9 cellular contexts compared by ENCODE assay signal in the genomic region with DNA sequence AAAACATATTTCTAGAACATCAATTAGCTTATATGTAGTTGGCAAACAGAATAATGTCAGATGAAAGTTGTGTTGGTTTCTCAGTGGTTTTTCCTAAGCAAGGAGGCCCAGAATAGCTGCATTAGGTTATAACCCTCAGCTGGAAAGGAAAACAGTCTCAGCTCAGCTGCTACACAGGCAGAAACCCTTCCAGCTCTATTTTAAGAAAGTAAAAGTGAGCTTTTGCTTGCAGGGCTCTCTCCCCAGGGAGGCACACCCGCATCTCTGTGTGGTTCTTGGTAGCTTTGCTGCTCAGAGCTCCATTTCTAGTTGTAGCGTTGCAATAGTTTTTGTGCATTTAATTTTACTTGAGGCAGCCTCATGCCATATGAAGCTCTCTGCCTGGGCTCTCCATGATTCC. TPM values are rescaled to one million over a fixed set of nuclear protein-coding genes. Genes with fewer than 3 reads are reported as not detected.
DNase-seq lines count a peak whose midpoint lies in the region; ATAC-seq and TF ChIP-seq lines count a peak whose summit lies in the region.
"Had no signal": no experiment of that assay in that cellular context is flagged by ENCODE, and none has a peak within 500 bp of the region (broad histone marks: within the 10 kb centered on the region; RNA-seq: fewer than 3 reads in every experiment).

No MANE protein-coding gene starts in this region.

- no peaks in the 10 kb centered on the region for H3K27me3 ChIP-seq in testis

- H3K4me3 ChIP-seq in fibroblast of pulmonary artery (replicated peaks; ENCODE audit: low read depth, low read length) = no peak overlapping the region
- no peak overlapping the region for H3K4me3 ChIP-seq in testis

- no peaks in the 10 kb centered on the region for H3K9me3 Mint-ChIP-seq in activated T-cell treated with anti-CD3 and anti-CD28 coated beads, Interleukin-2, amount 50 U/mL, for 4 hours

- peaks cover 9% of the 10 kb centered on the region for H3K4me1 ChIP-seq in testis

- TF ChIP-seq POLR2A in testis (IDR thresholded peaks at IDR 0.05) = no peak

- 43 to 57% methylated on average over 2 of the region's 2 CpGs for WGBS in testis, 2 donors

- ATAC-seq in GM19438 (IDR thresholded peaks at IDR 0.05; ENCODE audit: low read depth, unreplicated experiment) = peak; percentile 91
- peak; percentile 94 for ATAC-seq in HG03135 (IDR thresholded peaks at IDR 0.05; ENCODE audit: unreplicated experiment)
- no peak for ATAC-seq in activated T-cell treated with anti-CD3 and anti-CD28 coated beads, Interleukin-2, amount 50 U/mL, for 4 hours

- peaks cover 6% of the 10 kb centered on the region for H3K4me1 Mint-ChIP-seq in activated T-cell treated with anti-CD3 and anti-CD28 coated beads, Interleukin-2, amount 50 U/mL, for 4 hours (ENCODE audit: low read depth)

- no peak for TF ChIP-seq CTCF in fibroblast of pulmonary artery (IDR thresholded peaks at IDR 0.05; ENCODE audit: low read length, missing control alignments)
- TF ChIP-seq CTCF in testis (IDR thresholded peaks at IDR 0.05) = no peak

- H3K9me3 ChIP-seq in testis = no peaks in the 10 kb centered on the region

- H3K36me3 Mint-ChIP-seq in activated T-cell treated with anti-CD3 and anti-CD28 coated beads, Interleukin-2, amount 50 U/mL, for 4 hours (ENCODE audit: insufficient read depth) = peaks cover 29% of the 10 kb centered on the region

- no peak overlapping the region for H3K4me3 Mint-ChIP-seq in activated T-cell treated with anti-CD3 and anti-CD28 coated beads, Interleukin-2, amount 50 U/mL, for 4 hours

- H3K36me3 ChIP-seq in testis (ENCODE audit: low read depth, missing control alignments) = no peaks in the 10 kb centered on the region

- no peaks in the 10 kb centered on the region for H3K27me3 Mint-ChIP-seq in activated T-cell treated with anti-CD3 and anti-CD28 coated beads, Interleukin-2, amount 50 U/mL, for 4 hours (ENCODE audit: low read depth)

- H3K27ac ChIP-seq in testis = peak overlapping the region; percentile 26 to 73
- H3K27ac ChIP-seq: HL-60 had no signal

- DNase-seq in fibroblast of pulmonary artery (ENCODE audit: low read depth) (peak; percentile 25), testis (peak; percentile 71), NCI-H526 treated with DMSO at 0.1 percent for 48 hours (lab: John Stamatoyannopoulos, UW) (no peak), SIG-M5 (lab: John Stamatoyannopoulos, UW) (no peak)
- no peak for DNase-seq in activated T-cell treated with anti-CD3 and anti-CD28 coated beads, Interleukin-2, amount 50 U/mL, for 4 hours
- DNase-seq in activated CD4-positive, alpha-beta T cell treated with anti-CD3 and anti-CD28 coated beads, Interleukin-2, amount 50 U/mL, for 4 hours = no peak

- intact Hi-C loops in testis (cut with DNase I; ENCODE audit: low total_unique reads) = no loop called here

RNA-seq across cellular contexts. Expression of gene PIKFYVE, which starts 54.6 kb away (rescaled TPM):
- total RNA-seq in testis = 10 to 100 TPM; 50.0 to 55.0 TPM
- polyA plus RNA-seq in testis (ENCODE audit: insufficient read depth, low read depth, low replicate concordance) = 29.0 TPM
- total RNA-seq in activated T-cell treated with anti-CD3 and anti-CD28 coated beads, Interleukin-2, amount 50 U/mL, for 4 hours = 10 to 100 TPM; 13.1 to 14.8 (median 13.6) TPM

Comparison
In these comparisons a context has a peak if more than half of its experiments do, and no peak if none do; other contexts are left out.
1. ATAC-seq: peak in GM19438 (single experiment) and HG03135 (single experiment); none in activated T-cell treated with anti-CD3 and anti-CD28 coated beads, Interleukin-2, amount 50 U/mL, for 4 hours (0 of 2).
2. DNase-seq: peak in fibroblast of pulmonary artery (single experiment) and testis (single experiment); none in activated T-cell treated with anti-CD3 and anti-CD28 coated beads, Interleukin-2, amount 50 U/mL, for 4 hours (single experiment), NCI-H526 treated with DMSO at 0.1 percent for 48 hours (single experiment), activated CD4-positive, alpha-beta T cell treated with anti-CD3 and anti-CD28 coated beads, Interleukin-2, amount 50 U/mL, for 4 hours (0 of 2) and SIG-M5 (single experiment).